ENCODE assay signal across 9 cellular contexts in genomic region chr2:28649481-28650260, GRCh38.
DNase-seq lines count a peak whose midpoint lies in the region; ATAC-seq and TF ChIP-seq lines count a peak whose summit lies in the region.
"Had no signal": no experiment of that assay in that cellular context is flagged by ENCODE, and none has a peak within 500 bp of the region (broad histone marks: within the 10 kb centered on the region; RNA-seq: fewer than 3 reads in every experiment).

No MANE protein-coding gene starts in this region.

- no peaks in the 10 kb centered on the region for H3K79me2 ChIP-seq in OCI-LY3 (ENCODE audit: low read length)

- H3K4me1 ChIP-seq in OCI-LY3 (ENCODE audit: low read length): peaks cover 68% of the 10 kb centered on the region

- ATAC-seq in GM18868 (IDR thresholded peaks at IDR 0.05; ENCODE audit: unreplicated experiment): peak; percentile 62
- no peak for ATAC-seq in left ventricle myocardium superior
- ATAC-seq in GM21576 (IDR thresholded peaks at IDR 0.05; ENCODE audit: unreplicated experiment): no peak
- ATAC-seq: heart right ventricle had no signal

- intact Hi-C loops in left ventricle myocardium superior (cut with micrococcal nuclease): no loop called here

- TF ChIP-seq CTCF in OCI-LY3 (IDR thresholded peaks at IDR 0.05; ENCODE audit: low read depth, low read length) (no peak), choroid plexus epithelial cell (conservative IDR thresholded peaks at IDR 0.05; ENCODE audit: low read depth, low read length) (no peak)

- no peaks in the 10 kb centered on the region for H4K20me1 ChIP-seq in OCI-LY3 (ENCODE audit: insufficient read depth, low read length)

- H3K9ac ChIP-seq in OCI-LY3 (ENCODE audit: low read length): peak overlapping the region; percentile 60

- no peaks in the 10 kb centered on the region for H3K9me3 ChIP-seq in OCI-LY3 (ENCODE audit: insufficient read depth, low read length)
- H3K9me3 ChIP-seq: heart right ventricle had no signal

- peak overlapping the region; percentile 54; the same call in 1 of the 2 replicates for H2AFZ ChIP-seq in OCI-LY3 (ENCODE audit: low read depth, low read length)

- peak overlapping the region; percentile 94 for H3K27ac ChIP-seq in OCI-LY3 (ENCODE audit: low read length)

- H3K36me3 ChIP-seq in OCI-LY3 (replicated peaks; ENCODE audit: low read depth, low read length): no peaks in the 10 kb centered on the region
- H3K36me3 ChIP-seq: heart right ventricle had no signal

- peak; percentile 71 for DNase-seq in choroid plexus epithelial cell (ENCODE audit: low read depth)
- DNase-seq in stimulated activated CD4-positive, alpha-beta T cell treated with anti-CD3 and anti-CD28 coated beads, Interleukin-4, amount 100 ng/mL, for 1 hour: peak; percentile 30
- DNase-seq in OCI-M2 (lab: John Stamatoyannopoulos, UW; ENCODE audit: unreplicated experiment): no peak
- DNase-seq in left ventricle myocardium superior: no peak
- no peak for DNase-seq in NCI-H510A (lab: John Stamatoyannopoulos, UW)
- DNase-seq: heart right ventricle had no signal

- peak overlapping the region; percentile 69 for H3K4me3 ChIP-seq in OCI-LY3 (ENCODE audit: low read length)
- no peak overlapping the region for H3K4me3 ChIP-seq in choroid plexus epithelial cell (ENCODE audit: low read depth, low read length)
- H3K4me3 ChIP-seq: heart right ventricle had no signal

- H3K4me2 ChIP-seq in OCI-LY3 (ENCODE audit: low read length): peak overlapping the region; percentile 93

- no peaks in the 10 kb centered on the region for H3K27me3 ChIP-seq in OCI-LY3 (ENCODE audit: low read depth, low read length)
- H3K27me3 ChIP-seq: heart right ventricle had no signal

Comparison
In these comparisons a context has a peak if more than half of its experiments do, and no peak if none do; other contexts are left out.
1. DNase-seq: peak in choroid plexus epithelial cell (single experiment) and stimulated activated CD4-positive, alpha-beta T cell treated with anti-CD3 and anti-CD28 coated beads, Interleukin-4, amount 100 ng/mL, for 1 hour (single experiment); none in OCI-M2 (single experiment), left ventricle myocardium superior (single experiment) and NCI-H510A (single experiment).